In the genomic region with DNA sequence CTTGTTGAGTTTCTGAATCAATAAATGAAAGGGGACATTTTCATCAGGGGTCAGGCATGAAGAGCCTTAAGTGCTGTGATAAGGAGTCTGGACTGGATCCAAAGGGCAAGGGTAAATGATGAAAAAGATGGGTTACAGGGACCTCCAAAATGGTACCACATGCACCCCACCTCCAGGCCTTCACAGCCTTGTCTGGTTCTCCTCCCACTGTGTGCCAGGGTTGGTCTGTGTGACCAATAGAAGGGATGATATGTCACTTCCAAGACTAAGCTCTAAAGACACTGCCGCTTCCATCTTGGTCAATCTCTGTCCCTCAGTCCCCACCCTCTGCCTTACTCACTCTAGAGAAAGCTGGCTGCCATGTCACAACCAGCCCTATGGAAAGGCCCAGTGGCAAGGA, we compare ENCODE assay signal across 15 cellular contexts.
DNase-seq lines count a peak whose midpoint lies in the region; TF ChIP-seq lines count a peak whose summit lies in the region.
"Had no signal": no experiment of that assay in that cellular context is flagged by ENCODE, and none has a peak within 500 bp of the region (broad histone marks: within the 10 kb centered on the region; RNA-seq: fewer than 3 reads in every experiment).

No MANE protein-coding gene starts in this region.

- peak; percentile 26 for DNase-seq in MV-4-11 (lab: John Stamatoyannopoulos, UW)
- DNase-seq in esophagus muscularis mucosa (ENCODE audit: extremely low spot score): peak; percentile 77
- DNase-seq in ACHN: no peak
- DNase-seq in smooth muscle cell (lab: John Stamatoyannopoulos, UW; ENCODE audit: unreplicated experiment): no peak
- DNase-seq in nucleus accumbens (lab: John Stamatoyannopoulos, UW): no peak
- DNase-seq: 8988T; AML-193; Caco-2; Calu3; CD4-positive, alpha-beta T cell; CD8-positive, alpha-beta T cell; DMS79 treated with DMSO at 0.1 percent for 48 hours; GF-D8 had no signal

- no peak overlapping the region for H2AFZ ChIP-seq in smooth muscle cell (ENCODE audit: low read depth)

- TF ChIP-seq CTCF in esophagus muscularis mucosa (IDR thresholded peaks at IDR 0.05): no peak
- no peak for TF ChIP-seq CTCF in smooth muscle cell (IDR thresholded peaks at IDR 0.05; ENCODE audit: borderline replicate concordance, insufficient read depth, poor library complexity, severe bottlenecking)

- no peak for TF ChIP-seq EP300 in esophagus muscularis mucosa (IDR thresholded peaks at IDR 0.05)

- H4K20me1 ChIP-seq in smooth muscle cell (ENCODE audit: low read depth): no peaks in the 10 kb centered on the region
- H4K20me1 ChIP-seq: BLaER1 treated with 17β-estradiol and CSF1 and Interleukin-3, amounts not matched to agents 10 nM and 100 nM had no signal

- H3K79me2 ChIP-seq in smooth muscle cell (ENCODE audit: low read depth): no peaks in the 10 kb centered on the region

- H3K9me3 ChIP-seq in esophagus muscularis mucosa (no peaks in the 10 kb centered on the region), smooth muscle cell (replicated peaks; ENCODE audit: low read depth) (no peaks in the 10 kb centered on the region)
- H3K9me3 ChIP-seq: BLaER1 treated with 17β-estradiol and CSF1 and Interleukin-3, amounts not matched to agents 10 nM and 100 nM; Caco-2 had no signal

- intact Hi-C loops in esophagus muscularis mucosa (cut with DNase I): no loop called here

- WGBS in esophagus muscularis mucosa: 100% methylated on average over 1 of the region's 1 CpG
- WGBS in smooth muscle cell (ENCODE audit: low lambda C conversion rate): 100% methylated on average over 1 of the region's 1 CpG

- H3K27ac ChIP-seq in esophagus muscularis mucosa (replicated peaks in 1 of 4) (no peak overlapping the region), smooth muscle cell (ENCODE audit: low read depth) (no peak overlapping the region)
- H3K27ac ChIP-seq: BLaER1 treated with 17β-estradiol and CSF1 and Interleukin-3, amounts not matched to agents 10 nM and 100 nM; C4-2B had no signal

- H3K27me3 ChIP-seq in esophagus muscularis mucosa (no peaks in the 10 kb centered on the region), smooth muscle cell (ENCODE audit: low read depth) (no peaks in the 10 kb centered on the region)
- H3K27me3 ChIP-seq: BLaER1 treated with 17β-estradiol and CSF1 and Interleukin-3, amounts not matched to agents 10 nM and 100 nM had no signal

- H3K4me1 ChIP-seq in esophagus muscularis mucosa (no peaks in the 10 kb centered on the region), smooth muscle cell (ENCODE audit: low read depth) (no peaks in the 10 kb centered on the region)

- TF ChIP-seq POLR2A in esophagus muscularis mucosa (IDR thresholded peaks at IDR 0.05; ENCODE audit: low read depth): no peak

- H3K9ac ChIP-seq in smooth muscle cell (ENCODE audit: low read depth): no peak overlapping the region
- H3K9ac ChIP-seq: BLaER1 treated with 17β-estradiol and CSF1 and Interleukin-3, amounts not matched to agents 10 nM and 100 nM had no signal

- in situ Hi-C loops in ACHN (cut with HindIII; ENCODE audit: low pct_ligation_motif_present, low pct_unique_long_range_greater_than_20kb, low sequenced_read_pairs): no loop called here

- H3K36me3 ChIP-seq in esophagus muscularis mucosa: no peaks in the 10 kb centered on the region
- no peaks in the 10 kb centered on the region for H3K36me3 ChIP-seq in smooth muscle cell (ENCODE audit: low read depth)
- H3K36me3 ChIP-seq: BLaER1 treated with 17β-estradiol and CSF1 and Interleukin-3, amounts not matched to agents 10 nM and 100 nM had no signal

- no peak overlapping the region for H3K4me2 ChIP-seq in smooth muscle cell
- H3K4me2 ChIP-seq: BLaER1 treated with 17β-estradiol and CSF1 and Interleukin-3, amounts not matched to agents 10 nM and 100 nM had no signal

- no peak overlapping the region for H3K4me3 ChIP-seq in esophagus muscularis mucosa
- H3K4me3 ChIP-seq in smooth muscle cell: no peak overlapping the region
- H3K4me3 ChIP-seq: BLaER1 treated with 17β-estradiol and CSF1 and Interleukin-3, amounts not matched to agents 10 nM and 100 nM had no signal

- no peaks in the 10 kb centered on the region for H3F3A ChIP-seq in smooth muscle cell (ENCODE audit: low read depth)

Comparison
In these comparisons a context has a peak if more than half of its experiments do, and no peak if none do; other contexts are left out.
1. DNase-seq: peak in MV-4-11 (single experiment) and esophagus muscularis mucosa (single experiment); none in ACHN (single experiment), smooth muscle cell (single experiment) and nucleus accumbens (0 of 56).